ENCODE assay signal across 22 cellular contexts in genomic region chr11:84790849-84791427, GRCh38.
"Had no signal": no experiment of that assay in that cellular context is flagged by ENCODE, and none has a peak within 500 bp of the region (broad histone marks: within the 10 kb centered on the region; RNA-seq: fewer than 3 reads in every experiment).

No MANE protein-coding gene starts in this region.

- ATAC-seq: activated T-helper 17 cell treated with anti-CD3 and anti-CD28 coated beads, Interleukin-2, amount 50 U/mL, for 72 hours; PC-3; T-helper 17 cell had no signal

- H3K9me3 Mint-ChIP-seq: activated CD4-positive, alpha-beta T cell treated with anti-CD3 and anti-CD28 coated beads, Interleukin-2, amount 10 ng/mL, durations not matched to agents 7 days and 5 days had no signal

- H3K36me3 Mint-ChIP-seq: activated naive CD8-positive, alpha-beta T cell; brain had no signal

- DNase-seq: activated CD4-positive, alpha-beta memory T cell treated with anti-CD3 and anti-CD28 coated beads, Interleukin-2, amount 10 ng/mL, durations not matched to agents 7 days and 5 days; activated CD4-positive, alpha-beta T cell treated with anti-CD3 and anti-CD28 coated beads, Interleukin-2, amount 10 ng/mL, durations not matched to agents 7 days and 5 days; activated CD4-positive, CD25-positive, alpha-beta regulatory T cell; activated gamma-delta T cell; activated naive CD4-positive, alpha-beta T cell treated with anti-CD3 and anti-CD28 coated beads for 36 hours; activated T-cell treated with anti-CD3 and anti-CD28 coated beads for 4 hours; activated T-cell treated with anti-CD3 and anti-CD28 coated beads, Interleukin-2, amount 50 U/mL, for 48 hours; amygdala; MM.1S; NCI-H1105; NCI-H1436; NCI-H187; NCI-H2081; NCI-H524; PC-3; SHP77; T-helper 17 cell; T-helper 9 cell had no signal

- H3K4me3 Mint-ChIP-seq: activated CD4-positive, alpha-beta memory T cell treated with anti-CD3 and anti-CD28 coated beads, Interleukin-2, amount 10 ng/mL, durations not matched to agents 7 days and 5 days; activated CD4-positive, alpha-beta T cell treated with anti-CD3 and anti-CD28 coated beads, Interleukin-2, amount 10 ng/mL, durations not matched to agents 7 days and 5 days; activated naive CD4-positive, alpha-beta T cell treated with anti-CD3 and anti-CD28 coated beads for 36 hours; activated naive CD8-positive, alpha-beta T cell; activated T-helper 17 cell treated with anti-CD3 and anti-CD28 coated beads, Interleukin-2, amount 50 U/mL, for 72 hours; brain; central memory CD8-positive, alpha-beta T cell; T-helper 17 cell had no signal

- H3K27me3 Mint-ChIP-seq: activated CD4-positive, alpha-beta memory T cell treated with anti-CD3 and anti-CD28 coated beads, Interleukin-2, amount 10 ng/mL, durations not matched to agents 7 days and 5 days; activated CD4-positive, alpha-beta T cell treated with anti-CD3 and anti-CD28 coated beads, Interleukin-2, amount 10 ng/mL, durations not matched to agents 7 days and 5 days; activated naive CD8-positive, alpha-beta T cell; activated T-helper 17 cell treated with anti-CD3 and anti-CD28 coated beads, Interleukin-2, amount 50 U/mL, for 72 hours; brain; central memory CD8-positive, alpha-beta T cell; T-helper 17 cell had no signal

- H3K4me1 Mint-ChIP-seq: activated CD4-positive, alpha-beta memory T cell treated with anti-CD3 and anti-CD28 coated beads, Interleukin-2, amount 10 ng/mL, durations not matched to agents 7 days and 5 days; activated CD4-positive, alpha-beta T cell treated with anti-CD3 and anti-CD28 coated beads, Interleukin-2, amount 10 ng/mL, durations not matched to agents 7 days and 5 days; activated T-helper 17 cell treated with anti-CD3 and anti-CD28 coated beads, Interleukin-2, amount 50 U/mL, for 72 hours; brain; central memory CD8-positive, alpha-beta T cell; T-helper 17 cell had no signal

- H3K27ac Mint-ChIP-seq: activated CD4-positive, alpha-beta memory T cell treated with anti-CD3 and anti-CD28 coated beads, Interleukin-2, amount 10 ng/mL, durations not matched to agents 7 days and 5 days; activated CD4-positive, alpha-beta T cell treated with anti-CD3 and anti-CD28 coated beads, Interleukin-2, amount 10 ng/mL, durations not matched to agents 7 days and 5 days; activated naive CD4-positive, alpha-beta T cell treated with anti-CD3 and anti-CD28 coated beads for 36 hours; activated naive CD8-positive, alpha-beta T cell; activated T-helper 17 cell treated with anti-CD3 and anti-CD28 coated beads, Interleukin-2, amount 50 U/mL, for 72 hours; brain; T-helper 17 cell had no signal
